ENCODE assay signal across 12 cellular contexts in the genomic region with DNA sequence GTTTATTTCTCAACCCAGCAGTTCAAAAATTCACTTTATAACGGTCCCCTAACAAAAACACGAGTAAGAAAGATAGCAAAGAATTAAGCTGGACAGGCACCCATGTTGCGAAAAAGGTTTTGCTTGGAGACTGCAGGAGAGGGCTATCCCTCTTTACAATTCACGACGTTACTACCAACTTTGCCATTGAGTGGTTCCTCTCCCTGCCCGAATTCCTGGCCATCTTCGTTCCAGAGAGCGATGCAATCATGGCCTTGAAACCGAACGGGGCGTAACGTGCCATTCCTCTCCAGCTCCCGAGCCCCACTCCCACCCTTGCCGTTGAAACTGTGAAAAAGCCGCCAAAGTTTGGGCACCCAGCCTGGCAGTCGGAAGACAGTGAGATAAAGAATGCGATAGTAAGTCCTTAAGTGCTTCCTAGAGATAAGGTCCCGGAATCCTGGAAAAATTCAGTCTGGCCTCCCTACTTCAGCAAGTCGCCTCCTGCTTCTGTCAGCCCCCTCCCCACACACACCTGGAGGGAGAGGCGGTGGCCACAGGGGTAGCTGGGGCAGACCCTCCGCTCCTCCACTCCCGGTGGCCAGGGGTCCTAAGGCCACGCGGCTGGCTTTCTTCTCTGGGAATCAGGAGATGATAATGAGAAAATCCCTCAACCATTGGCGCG.
DNase-seq lines count a peak whose midpoint lies in the region; ATAC-seq and TF ChIP-seq lines count a peak whose summit lies in the region.
"Had no signal": no experiment of that assay in that cellular context is flagged by ENCODE, and none has a peak within 500 bp of the region (broad histone marks: within the 10 kb centered on the region; RNA-seq: fewer than 3 reads in every experiment).

No MANE protein-coding gene starts in this region.

- peak overlapping the region in 3 of 5 donors; percentile 8 to 44 (median 39) for H3K4me3 Mint-ChIP-seq in immature natural killer cell
- H3K4me3 Mint-ChIP-seq in stimulated activated effector memory CD8-positive, alpha-beta T cell treated with anti-CD3 and anti-CD28 coated beads, Interleukin-12 subunit alpha, Interleukin-12 subunit beta, amount 100 ng/mL, for 72 hours, result peak overlapping the region; percentile 39

- peaks cover 34 to 50% (median 39%) of the 10 kb centered on the region in 3 donors for H3K27me3 Mint-ChIP-seq in immature natural killer cell (ENCODE audit: low read depth in 3 of 3)

- no peak for TF ChIP-seq CTCF in astrocyte of the spinal cord (IDR thresholded peaks at IDR 0.05; ENCODE audit: low read depth, low read length)

- peaks cover 30 to 42% of the 10 kb centered on the region in 2 donors for H3K4me1 Mint-ChIP-seq in immature natural killer cell
- peaks cover 42% of the 10 kb centered on the region for H3K4me1 Mint-ChIP-seq in stimulated activated effector memory CD8-positive, alpha-beta T cell treated with anti-CD3 and anti-CD28 coated beads, Interleukin-12 subunit alpha, Interleukin-12 subunit beta, amount 100 ng/mL, for 72 hours

- in situ Hi-C loops in astrocyte of the spinal cord (cut with HindIII; ENCODE audit: low sequenced_read_pairs), result no loop called here

- peaks cover 0 to 7% (median 0%) of the 10 kb centered on the region in 6 donors for H3K9me3 Mint-ChIP-seq in immature natural killer cell
- no peaks in the 10 kb centered on the region for H3K9me3 Mint-ChIP-seq in stimulated activated effector memory CD8-positive, alpha-beta T cell treated with anti-CD3 and anti-CD28 coated beads, Interleukin-12 subunit alpha, Interleukin-12 subunit beta, amount 100 ng/mL, for 72 hours

- H3K27ac Mint-ChIP-seq in immature natural killer cell, result no peak overlapping the region
- H3K27ac Mint-ChIP-seq in stimulated activated effector memory CD8-positive, alpha-beta T cell treated with anti-CD3 and anti-CD28 coated beads, Interleukin-12 subunit alpha, Interleukin-12 subunit beta, amount 100 ng/mL, for 72 hours, result no peak overlapping the region

- DNase-seq in DMS 273 (lab: John Stamatoyannopoulos, UW; ENCODE audit: unreplicated experiment) (peak; percentile 8), DMS 273 treated with DMSO at 0.1 percent for 48 hours (lab: John Stamatoyannopoulos, UW) (no peak), astrocyte of the spinal cord (ENCODE audit: low read depth, low spot score) (no peak), immature natural killer cell (no peak)
- DNase-seq in stimulated activated effector memory CD8-positive, alpha-beta T cell treated with anti-CD3 and anti-CD28 coated beads, Interleukin-12 subunit alpha, Interleukin-12 subunit beta, amount 100 ng/mL, for 72 hours (ENCODE audit: low spot score in 2 of 2), result no peak
- DNase-seq: caudate nucleus; kidney glomerular epithelial cell; NCI-H774; stimulated activated CD4-positive, alpha-beta T cell treated with anti-CD3 and anti-CD28 coated beads, Interleukin-4, amount 100 ng/mL, for 24 hours had no signal

- peaks cover 0 to 6% (median 2%) of the 10 kb centered on the region in 3 donors for H3K36me3 Mint-ChIP-seq in immature natural killer cell
- H3K36me3 Mint-ChIP-seq in stimulated activated effector memory CD8-positive, alpha-beta T cell treated with anti-CD3 and anti-CD28 coated beads, Interleukin-12 subunit alpha, Interleukin-12 subunit beta, amount 100 ng/mL, for 72 hours, result no peaks in the 10 kb centered on the region

- no peak for ATAC-seq in stimulated activated effector memory CD8-positive, alpha-beta T cell treated with anti-CD3 and anti-CD28 coated beads, Interleukin-12 subunit alpha, Interleukin-12 subunit beta, amount 100 ng/mL, for 72 hours
- ATAC-seq in HG02759 (IDR thresholded peaks at IDR 0.05; ENCODE audit: unreplicated experiment), result no peak
- ATAC-seq in GM18519 (IDR thresholded peaks at IDR 0.05; ENCODE audit: low FRiP score, unreplicated experiment), result no peak
- ATAC-seq in HG03097 (IDR thresholded peaks at IDR 0.05; ENCODE audit: low FRiP score, unreplicated experiment), result no peak

- H3K4me3 ChIP-seq in astrocyte of the spinal cord (ENCODE audit: low read depth, low read length), result peak overlapping the region; percentile 22
